Comparison of ENCODE assay signal across 11 cellular contexts in the genomic region with DNA sequence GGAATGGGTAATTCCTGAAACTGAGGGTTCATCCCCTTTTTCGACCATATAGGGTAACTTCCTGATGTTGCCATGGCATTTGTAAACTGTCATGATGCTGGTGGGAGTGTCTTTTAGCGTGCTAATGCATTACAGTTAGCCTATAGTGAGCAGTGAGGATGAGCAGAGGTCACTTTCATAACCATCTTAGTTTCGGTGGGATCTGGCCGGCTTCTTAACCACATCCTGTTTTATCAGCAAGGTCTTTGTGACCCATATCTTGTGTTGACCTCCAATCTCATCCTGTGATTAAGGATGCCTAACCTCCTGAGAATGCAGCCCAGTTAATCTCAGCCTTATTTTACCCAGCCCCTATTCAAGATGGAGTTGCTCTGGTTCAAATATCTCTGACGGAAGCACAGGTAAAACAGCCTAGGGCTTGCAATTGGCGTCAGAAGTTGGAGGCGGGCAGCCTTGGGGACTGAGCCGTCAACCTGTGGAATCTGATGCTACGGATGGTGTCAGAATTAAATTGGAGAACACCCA. TPM values are rescaled to one million over a fixed set of nuclear protein-coding genes. Genes with fewer than 3 reads are reported as not detected.
DNase-seq lines count a peak whose midpoint lies in the region; ATAC-seq and FAIRE-seq lines count a peak whose summit lies in the region.
"Had no signal": no experiment of that assay in that cellular context is flagged by ENCODE, and none has a peak within 500 bp of the region (broad histone marks: within the 10 kb centered on the region; RNA-seq: fewer than 3 reads in every experiment).

No MANE protein-coding gene starts in this region.

- H3K36me3 Mint-ChIP-seq in naive thymus-derived CD8-positive, alpha-beta T cell, result peaks cover 10 to 47% (median 21%) of the 10 kb centered on the region in 3 donors

- H3K4me1 Mint-ChIP-seq in naive thymus-derived CD8-positive, alpha-beta T cell, result peaks cover 21 to 39% (median 35%) of the 10 kb centered on the region in 4 donors
- H3K4me1 Mint-ChIP-seq: neural crest cell had no signal

- H3K4me3 Mint-ChIP-seq in naive thymus-derived CD8-positive, alpha-beta T cell, result no peak overlapping the region
- H3K4me3 Mint-ChIP-seq: neural crest cell had no signal

- H3K27me3 Mint-ChIP-seq in naive thymus-derived CD8-positive, alpha-beta T cell, result no peaks in the 10 kb centered on the region

- peaks cover 0 to 15% (median 5%) of the 10 kb centered on the region in 9 donors for H3K9me3 Mint-ChIP-seq in naive thymus-derived CD8-positive, alpha-beta T cell

- FAIRE-seq in RCC 7860 (lab: Jason Lieb, UNC) (no peak), urothelium cell line (lab: Jason Lieb, UNC) (no peak)

- H3K27ac Mint-ChIP-seq in naive thymus-derived CD8-positive, alpha-beta T cell, result peak overlapping the region in 6 of 10 donors; percentile 25 to 59 (median 32)

- ATAC-seq in GM18867 (IDR thresholded peaks at IDR 0.05; ENCODE audit: unreplicated experiment), result peak; percentile 83
- peak; percentile 94 for ATAC-seq in HG02938 (IDR thresholded peaks at IDR 0.05; ENCODE audit: unreplicated experiment)
- ATAC-seq in naive thymus-derived CD8-positive, alpha-beta T cell, result no peak

- peak; percentile 64 for DNase-seq in RCC 7860 (ENCODE audit: low spot score)
- no peak for DNase-seq in naive thymus-derived CD8-positive, alpha-beta T cell
- DNase-seq in GM19238 (ENCODE audit: insufficient read length, low spot score), result no peak
- DNase-seq in C1 segment of cervical spinal cord (lab: John Stamatoyannopoulos, UW), result no peak
- DNase-seq in epidermal melanocyte (ENCODE audit: insufficient read length, low spot score), result no peak
- no peak for DNase-seq in urothelium cell line (ENCODE audit: low spot score)
- DNase-seq: activated T-cell treated with anti-CD3 and anti-CD28 coated beads, Interleukin-2, amount 50 U/mL, for 1 hour; NCI-H526 treated with DMSO at 0.1 percent for 48 hours had no signal

- POLR2A ChIA-PET in naive thymus-derived CD8-positive, alpha-beta T cell (lab: Charles Lee), result interaction anchor here (0.6 kb wide), 1 partner anchor 309 kb away, joined by 3 read pairs; no protein-coding TSS in a partner anchor

RNA-seq across cellular contexts. Expression of a gene that starts 19.5 kb away (rescaled TPM):
- 10 to 100 TPM; 46.1 to 53.8 TPM for total RNA-seq in naive thymus-derived CD8-positive, alpha-beta T cell
- polyA plus RNA-seq in naive thymus-derived CD8-positive, alpha-beta T cell, result 10 to 100 TPM; 43.7 to 47.2 (median 46.7) TPM

Comparison
In these comparisons a context has a peak if more than half of its experiments do, and no peak if none do; other contexts are left out.
1. ATAC-seq: peak in GM18867 (single experiment) and HG02938 (single experiment); none in naive thymus-derived CD8-positive, alpha-beta T cell (0 of 2).